Comparison of ENCODE assay signal across 9 cellular contexts in the genomic region with DNA sequence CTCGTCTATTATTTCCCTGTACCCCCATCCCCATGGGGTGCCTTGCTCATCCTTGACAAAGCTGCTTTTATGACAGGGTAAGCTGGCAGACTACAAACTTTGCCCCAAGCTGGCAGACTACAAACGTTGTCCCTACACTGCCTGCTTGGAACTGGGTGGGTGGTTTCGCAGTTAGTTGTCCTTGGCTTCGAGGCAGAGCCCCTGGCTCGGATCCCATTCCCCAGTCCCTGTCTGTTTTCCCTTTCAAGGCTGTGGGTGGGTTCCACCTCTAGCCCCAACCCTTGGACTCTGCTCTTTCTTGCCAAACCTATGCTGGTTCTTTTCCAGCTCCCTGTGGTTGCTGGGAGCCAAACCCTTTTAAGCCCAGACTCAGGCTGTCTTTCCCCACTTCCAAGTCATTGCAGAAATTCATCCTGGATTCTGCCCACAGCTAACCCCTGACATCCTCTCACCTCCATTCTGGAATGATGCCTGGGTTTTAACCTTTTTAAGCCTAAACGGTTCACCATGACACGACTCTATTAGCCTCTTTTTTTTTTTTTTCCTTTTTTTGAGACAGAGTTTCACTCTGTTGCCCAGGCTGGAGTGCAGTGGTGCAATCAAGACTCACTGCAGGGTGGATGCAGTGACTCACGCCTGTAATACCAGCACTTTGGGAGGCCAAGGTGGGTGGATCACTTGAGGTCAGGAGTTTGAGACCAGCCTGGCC. TPM values are rescaled to one million over a fixed set of nuclear protein-coding genes. Genes with fewer than 3 reads are reported as not detected.
DNase-seq lines count a peak whose midpoint lies in the region; ATAC-seq and TF ChIP-seq lines count a peak whose summit lies in the region.
"Had no signal": no experiment of that assay in that cellular context is flagged by ENCODE, and none has a peak within 500 bp of the region (broad histone marks: within the 10 kb centered on the region; RNA-seq: fewer than 3 reads in every experiment).

No MANE protein-coding gene starts in this region.

- H3K9me3 Mint-ChIP-seq in activated T-helper 1 cell treated with anti-CD3 and anti-CD28 coated beads, Interleukin-12 subunit alpha, Interleukin-12 subunit beta, Interleukin-2, Interleukin-4 antibody, amounts not matched to agents 30 ng/mL and 10 ng/mL and 1 ng/mL, durations not matched to agents 14 hours and 24 hours and 36 hours = no peaks in the 10 kb centered on the region
- H3K9me3 Mint-ChIP-seq: activated CD4-positive, alpha-beta memory T cell treated with anti-CD3 and anti-CD28 coated beads for 36 hours had no signal

- no peak overlapping the region for H3K27ac Mint-ChIP-seq in activated T-helper 1 cell treated with anti-CD3 and anti-CD28 coated beads, Interleukin-12 subunit alpha, Interleukin-12 subunit beta, Interleukin-2, Interleukin-4 antibody, amounts not matched to agents 30 ng/mL and 10 ng/mL and 1 ng/mL, durations not matched to agents 14 hours and 24 hours and 36 hours
- H3K27ac Mint-ChIP-seq: activated CD4-positive, alpha-beta memory T cell treated with anti-CD3 and anti-CD28 coated beads for 36 hours had no signal

- WGBS in heart right ventricle, 2 donors = 33 to 36% methylated on average over 8 of the region's 8 CpGs

- no peak overlapping the region for H3K4me3 ChIP-seq in heart right ventricle
- H3K4me3 ChIP-seq in skeletal muscle satellite cell (ENCODE audit: low read length) = no peak overlapping the region

- H3K36me3 ChIP-seq in heart right ventricle = peaks cover 0 to 36% (median 10%) of the 10 kb centered on the region in 9 donors
- peaks cover 17% of the 10 kb centered on the region for H3K36me3 ChIP-seq in skeletal muscle satellite cell (ENCODE audit: insufficient read depth, low read length)

- TF ChIP-seq CTCF in VCaP (conservative IDR thresholded peaks at IDR 0.05) = no peak
- no peak for TF ChIP-seq CTCF in heart right ventricle (IDR thresholded peaks at IDR 0.05)

- H3K4me1 ChIP-seq in heart right ventricle (peaks cover 8 to 22% (median 17%) of the 10 kb centered on the region in 9 donors), skeletal muscle satellite cell (ENCODE audit: control insufficient read depth, insufficient read depth, low read length) (peaks cover 28% of the 10 kb centered on the region)

- H3K36me3 Mint-ChIP-seq in activated T-helper 1 cell treated with anti-CD3 and anti-CD28 coated beads, Interleukin-12 subunit alpha, Interleukin-12 subunit beta, Interleukin-2, Interleukin-4 antibody, amounts not matched to agents 30 ng/mL and 10 ng/mL and 1 ng/mL, durations not matched to agents 14 hours and 24 hours and 36 hours (ENCODE audit: low read depth) = peaks cover 9% of the 10 kb centered on the region

- H3K4me2 ChIP-seq in skeletal muscle satellite cell (ENCODE audit: low read length) = peak overlapping the region; percentile 43

- no peaks in the 10 kb centered on the region for H3K27me3 Mint-ChIP-seq in activated T-helper 1 cell treated with anti-CD3 and anti-CD28 coated beads, Interleukin-12 subunit alpha, Interleukin-12 subunit beta, Interleukin-2, Interleukin-4 antibody, amounts not matched to agents 30 ng/mL and 10 ng/mL and 1 ng/mL, durations not matched to agents 14 hours and 24 hours and 36 hours (ENCODE audit: insufficient read depth)
- H3K27me3 Mint-ChIP-seq: activated CD4-positive, alpha-beta memory T cell treated with anti-CD3 and anti-CD28 coated beads for 36 hours had no signal

- peak; percentile 40 to 85 (median 69) for ATAC-seq in heart right ventricle
- no peak for ATAC-seq in HG03280 (IDR thresholded peaks at IDR 0.05; ENCODE audit: unreplicated experiment)

- DNase-seq in G401 (ENCODE audit: low spot score) (peak; percentile 66), heart right ventricle (peak; percentile 40 to 53), NCI-H526 treated with DMSO at 0.1 percent for 48 hours (lab: John Stamatoyannopoulos, UW) (no peak), NCI-H2227 treated with DMSO at 0.1 percent for 48 hours (lab: John Stamatoyannopoulos, UW) (no peak)
- DNase-seq in activated T-helper 1 cell treated with anti-CD3 and anti-CD28 coated beads, Interleukin-12 subunit alpha, Interleukin-12 subunit beta, Interleukin-2, Interleukin-4 antibody, amounts not matched to agents 30 ng/mL and 10 ng/mL and 1 ng/mL, durations not matched to agents 14 hours and 24 hours and 36 hours (ENCODE audit: low spot score) = no peak
- DNase-seq: activated CD4-positive, alpha-beta memory T cell treated with anti-CD3 and anti-CD28 coated beads for 36 hours had no signal

- in situ Hi-C loops in G401 (cut with HindIII; ENCODE audit: low sequenced_read_pairs) = no loop called here

- H3K27ac ChIP-seq in VCaP (peak overlapping the region; percentile 33), heart right ventricle (peak overlapping the region in 6 of 10 donors; percentile 9 to 57 (median 36))

- intact Hi-C loops in heart right ventricle (cut with DNase I) = no loop called here
- intact Hi-C loops in activated T-helper 1 cell treated with anti-CD3 and anti-CD28 coated beads, Interleukin-12 subunit alpha, Interleukin-12 subunit beta, Interleukin-2, Interleukin-4 antibody, amounts not matched to agents 30 ng/mL and 10 ng/mL and 1 ng/mL, durations not matched to agents 14 hours and 24 hours and 36 hours (cut with micrococcal nuclease) = no loop called here

- H3K27me3 ChIP-seq in heart right ventricle = no peaks in the 10 kb centered on the region
- no peaks in the 10 kb centered on the region for H3K27me3 ChIP-seq in skeletal muscle satellite cell (ENCODE audit: control insufficient read depth, insufficient read depth, low read length)

- H3K9me3 ChIP-seq in heart right ventricle = no peaks in the 10 kb centered on the region
- H3K9me3 ChIP-seq in skeletal muscle satellite cell (replicated peaks; ENCODE audit: low read length) = no peaks in the 10 kb centered on the region

- H3K4me3 Mint-ChIP-seq in activated T-helper 1 cell treated with anti-CD3 and anti-CD28 coated beads, Interleukin-12 subunit alpha, Interleukin-12 subunit beta, Interleukin-2, Interleukin-4 antibody, amounts not matched to agents 30 ng/mL and 10 ng/mL and 1 ng/mL, durations not matched to agents 14 hours and 24 hours and 36 hours = no peak overlapping the region
- H3K4me3 Mint-ChIP-seq: activated CD4-positive, alpha-beta memory T cell treated with anti-CD3 and anti-CD28 coated beads for 36 hours had no signal

- peaks cover 14% of the 10 kb centered on the region for H3K4me1 Mint-ChIP-seq in activated T-helper 1 cell treated with anti-CD3 and anti-CD28 coated beads, Interleukin-12 subunit alpha, Interleukin-12 subunit beta, Interleukin-2, Interleukin-4 antibody, amounts not matched to agents 30 ng/mL and 10 ng/mL and 1 ng/mL, durations not matched to agents 14 hours and 24 hours and 36 hours (ENCODE audit: low read depth)

- H3K9ac ChIP-seq in skeletal muscle satellite cell (ENCODE audit: low read depth, low read length) = no peak overlapping the region

RNA-seq across cellular contexts. Expression of a gene that starts 9.2 kb away (rescaled TPM):
- total RNA-seq in G401 (2014; rRNA removed; shearing (Covaris generic)) = 47.7 and 68.8 TPM in 2 replicates
- total RNA-seq in heart right ventricle = 10 to 100 TPM; 22.4 to 34.3 (median 28.3) TPM
- polyA plus RNA-seq in heart right ventricle = 10 to 100 TPM; 16.2 to 49.7 TPM
- 43.6 and 47.8 TPM in 2 replicates for total RNA-seq in skeletal muscle satellite cell (2012; rRNA removed)
- total RNA-seq in activated T-helper 1 cell treated with anti-CD3 and anti-CD28 coated beads, Interleukin-12 subunit alpha, Interleukin-12 subunit beta, Interleukin-2, Interleukin-4 antibody, amounts not matched to agents 30 ng/mL and 10 ng/mL and 1 ng/mL, durations not matched to agents 14 hours and 24 hours and 36 hours = 198 and 200 TPM in 2 replicates

RNA-seq across cellular contexts. Expression of a gene that starts 14.3 kb away (rescaled TPM):
- total RNA-seq in G401 (2014; rRNA removed; shearing (Covaris generic)) = 181 and 230 TPM in 2 replicates
- 10 to 100 TPM; 15.9 to 29.3 (median 20.2) TPM for total RNA-seq in heart right ventricle
- 10 to 100 TPM; 27.7 to 73.6 TPM for polyA plus RNA-seq in heart right ventricle
- 29.5 and 40.6 TPM in 2 replicates for total RNA-seq in skeletal muscle satellite cell (2012; rRNA removed)
- total RNA-seq in activated T-helper 1 cell treated with anti-CD3 and anti-CD28 coated beads, Interleukin-12 subunit alpha, Interleukin-12 subunit beta, Interleukin-2, Interleukin-4 antibody, amounts not matched to agents 30 ng/mL and 10 ng/mL and 1 ng/mL, durations not matched to agents 14 hours and 24 hours and 36 hours = 25.3 and 32.1 TPM in 2 replicates

RNA-seq across cellular contexts. Expression of a gene that starts 14.4 kb away (rescaled TPM):
- total RNA-seq in G401 (2014; rRNA removed; shearing (Covaris generic)) = 0.07 and 0.37 TPM in 2 replicates
- total RNA-seq in heart right ventricle = under 1 TPM; 0.17 to 0.66 (median 0.37) TPM
- under 1 TPM; 0.14 to 0.22 TPM for polyA plus RNA-seq in heart right ventricle
- 0.25 and 1.1 TPM in 2 replicates for total RNA-seq in skeletal muscle satellite cell (2012; rRNA removed)
- total RNA-seq in activated T-helper 1 cell treated with anti-CD3 and anti-CD28 coated beads, Interleukin-12 subunit alpha, Interleukin-12 subunit beta, Interleukin-2, Interleukin-4 antibody, amounts not matched to agents 30 ng/mL and 10 ng/mL and 1 ng/mL, durations not matched to agents 14 hours and 24 hours and 36 hours = 0.29 and 0.37 TPM in 2 replicates

RNA-seq across cellular contexts. Expression of a gene that starts 31.2 kb away (rescaled TPM):
- 513 and 534 TPM in 2 replicates for total RNA-seq in G401 (2014; rRNA removed; shearing (Covaris generic))
- 10 to 100 TPM; 49.3 to 77.0 (median 55.3) TPM for total RNA-seq in heart right ventricle
- 10 to 100 TPM; 37.9 to 60.5 TPM for polyA plus RNA-seq in heart right ventricle
- 91.7 and 93.8 TPM in 2 replicates for total RNA-seq in skeletal muscle satellite cell (2012; rRNA removed)
- 131 and 133 TPM in 2 replicates for total RNA-seq in activated T-helper 1 cell treated with anti-CD3 and anti-CD28 coated beads, Interleukin-12 subunit alpha, Interleukin-12 subunit beta, Interleukin-2, Interleukin-4 antibody, amounts not matched to agents 30 ng/mL and 10 ng/mL and 1 ng/mL, durations not matched to agents 14 hours and 24 hours and 36 hours

RNA-seq across cellular contexts. Expression of a gene that starts 38.9 kb away (rescaled TPM):
- 518 and 594 TPM in 2 replicates for total RNA-seq in G401 (2014; rRNA removed; shearing (Covaris generic))
- total RNA-seq in heart right ventricle = 10 to 100 TPM; 29.1 to 75.5 (median 51.3) TPM
- 10 to 100 TPM; 17.1 to 19.9 TPM for polyA plus RNA-seq in heart right ventricle
- total RNA-seq in skeletal muscle satellite cell (2012; rRNA removed) = 4.3 and 7.0 TPM in 2 replicates
- total RNA-seq in activated T-helper 1 cell treated with anti-CD3 and anti-CD28 coated beads, Interleukin-12 subunit alpha, Interleukin-12 subunit beta, Interleukin-2, Interleukin-4 antibody, amounts not matched to agents 30 ng/mL and 10 ng/mL and 1 ng/mL, durations not matched to agents 14 hours and 24 hours and 36 hours = 0.71 and 0.73 TPM in 2 replicates

Comparison
In these comparisons a context has a peak if more than half of its experiments do, and no peak if none do; other contexts are left out.
1. DNase-seq: peak in G401 (single experiment) and heart right ventricle (2 of 2); none in activated T-helper 1 cell treated with anti-CD3 and anti-CD28 coated beads, Interleukin-12 subunit alpha, Interleukin-12 subunit beta, Interleukin-2, Interleukin-4 antibody, amounts not matched to agents 30 ng/mL and 10 ng/mL and 1 ng/mL, durations not matched to agents 14 hours and 24 hours and 36 hours (single experiment), NCI-H526 treated with DMSO at 0.1 percent for 48 hours (single experiment) and NCI-H2227 treated with DMSO at 0.1 percent for 48 hours (single experiment).